In the genomic region with DNA sequence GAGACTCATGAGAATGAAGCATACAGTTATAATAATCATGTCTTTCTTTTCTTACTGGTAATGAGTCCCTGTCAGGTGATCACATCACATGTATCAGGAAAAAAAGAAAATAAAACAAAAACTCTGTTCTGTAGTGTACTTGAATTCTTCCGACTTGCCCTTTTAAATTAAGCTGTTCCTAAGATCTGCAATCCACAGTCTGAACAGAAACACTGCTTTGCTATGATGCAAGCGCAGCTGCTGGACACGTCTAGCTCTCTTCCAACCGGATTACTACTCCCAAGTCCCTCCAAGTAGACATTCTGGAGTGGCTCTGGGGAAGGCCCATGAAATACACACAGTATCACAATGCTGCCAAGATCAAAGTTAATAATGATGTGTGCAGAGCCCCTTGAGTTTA, we compare ENCODE assay signal across 19 cellular contexts.
A peak's percentile ranks its signal among the peaks of the same experiment; 100 is the strongest.
DNase-seq lines count a peak whose midpoint lies in the region; ATAC-seq, FAIRE-seq and TF ChIP-seq lines count a peak whose summit lies in the region.
"Had no signal": no experiment of that assay in that cellular context is flagged by ENCODE, and none has a peak within 500 bp of the region (broad histone marks: within the 10 kb centered on the region; RNA-seq: fewer than 3 reads in every experiment).

No MANE protein-coding gene starts in this region.

- H3K4me1 ChIP-seq in HepG2 (ENCODE audit: insufficient read depth, low read length): peaks cover 60% of the 10 kb centered on the region
- H3K4me1 ChIP-seq in right lobe of liver: no peaks in the 10 kb centered on the region
- peaks cover 4% of the 10 kb centered on the region for H3K4me1 ChIP-seq in mesendoderm (ENCODE audit: control insufficient read depth, low read depth, low read length)
- H3K4me1 ChIP-seq: ascending aorta, Caco-2 had no signal

- H3K56ac ChIP-seq in mesendoderm (ENCODE audit: low read length): no peak overlapping the region

- H3K79me1 ChIP-seq in mesendoderm (ENCODE audit: low read length): peaks cover 12% of the 10 kb centered on the region

- no peaks in the 10 kb centered on the region for H3K27me3 ChIP-seq in HepG2 (ENCODE audit: control insufficient read depth in 1 of 2, insufficient read depth in 2 of 2, low read length in 2 of 2)
- no peaks in the 10 kb centered on the region for H3K27me3 ChIP-seq in right lobe of liver
- no peaks in the 10 kb centered on the region for H3K27me3 ChIP-seq in mesendoderm (ENCODE audit: insufficient read depth, low read length, poor library complexity)
- H3K27me3 ChIP-seq: ascending aorta had no signal

- H3K9me3 Mint-ChIP-seq in activated CD4-positive, alpha-beta memory T cell treated with anti-CD3 and anti-CD28 coated beads, Interleukin-2, amount 10 ng/mL, durations not matched to agents 7 days and 5 days: no peaks in the 10 kb centered on the region

- in situ Hi-C loops in HepG2 (cut with HindIII; ENCODE audit: extremely low pct_ligation_motif_present, low pct_unique_long_range_greater_than_20kb): no loop called here

- no peak overlapping the region for H2BK15ac ChIP-seq in mesendoderm (replicated peaks; ENCODE audit: low read depth)

- H4K5ac ChIP-seq in mesendoderm (ENCODE audit: low read length): no peak overlapping the region

- no peak overlapping the region for H2AFZ ChIP-seq in HepG2 (ENCODE audit: low read length)

- H3K18ac ChIP-seq in mesendoderm (ENCODE audit: low read length): no peak overlapping the region

- DNase-seq in HepG2 (ENCODE audit: low spot score) (no peak), right lobe of liver (no peak), foreskin melanocyte (peak; percentile 97), omental fat pad (ENCODE audit: low spot score) (no peak), NCI-H2171 treated with DMSO at 0.1 percent for 48 hours (lab: John Stamatoyannopoulos, UW) (no peak), mesendoderm (no peak), SW480 (ENCODE audit: low spot score) (no peak)
- no peak for DNase-seq in activated CD4-positive, alpha-beta memory T cell treated with anti-CD3 and anti-CD28 coated beads, Interleukin-2, amount 10 ng/mL, durations not matched to agents 7 days and 5 days
- DNase-seq: ACHN; activated CD4-positive, alpha-beta T cell treated with anti-CD3 and anti-CD28 coated beads, Interleukin-2, amount 50 U/mL, for 4 hours; Caco-2; effector CD4-positive, alpha-beta T cell; GF-D8; MV-4-11; retina had no signal

- no peak overlapping the region for H3K27ac Mint-ChIP-seq in activated CD4-positive, alpha-beta memory T cell treated with anti-CD3 and anti-CD28 coated beads, Interleukin-2, amount 10 ng/mL, durations not matched to agents 7 days and 5 days

- CTCF ChIA-PET in HepG2 (lab: Yijun Ruan, JAX; ENCODE audit: low intra/inter-chr PET ratio, low total read pairs): no interaction called here
- CTCF ChIA-PET in activated CD4-positive, alpha-beta memory T cell treated with anti-CD3 and anti-CD28 coated beads, Interleukin-2, amount 10 ng/mL, durations not matched to agents 7 days and 5 days (lab: Charles Lee): interaction anchor here (0.7 to 2.1 kb wide), 4 partner anchors 11 to 16 kb away, joined by 3 to 7 read pairs (median 4); no protein-coding TSS in a partner anchor

- H3K36me3 ChIP-seq in HepG2 (replicated peaks in 1 of 2; ENCODE audit: control insufficient read depth in 1 of 2, insufficient read depth in 2 of 2, low read length in 2 of 2) (no peaks in the 10 kb centered on the region), right lobe of liver (no peaks in the 10 kb centered on the region), mesendoderm (ENCODE audit: control insufficient read depth, insufficient read depth, low read length) (no peaks in the 10 kb centered on the region)
- H3K36me3 ChIP-seq: ascending aorta had no signal

- no peaks in the 10 kb centered on the region for H3K9me3 ChIP-seq in HepG2 (ENCODE audit: low read length)
- H3K9me3 ChIP-seq in right lobe of liver: no peaks in the 10 kb centered on the region
- H3K9me3 ChIP-seq: ascending aorta, Caco-2 had no signal

- no peak overlapping the region for H2BK5ac ChIP-seq in mesendoderm (ENCODE audit: low read length)

- no peak overlapping the region for H3K4ac ChIP-seq in mesendoderm (ENCODE audit: low read depth, low read length)

- H3K27ac ChIP-seq in HepG2 (ENCODE audit: extremely low read length, insufficient read depth, low read length) (no peak overlapping the region), right lobe of liver (no peak overlapping the region), mesendoderm (ENCODE audit: low read depth, low read length) (no peak overlapping the region)
- H3K27ac ChIP-seq: ascending aorta had no signal

- H3K79me2 ChIP-seq in HepG2 (ENCODE audit: insufficient read depth, low read length): peaks cover 19% of the 10 kb centered on the region
- H3K79me2 ChIP-seq in mesendoderm (ENCODE audit: control insufficient read depth, insufficient read depth, low read length): no peaks in the 10 kb centered on the region

- BruUV-seq in HepG2 (replicated peaks; lab: Mats Ljungman, UMichigan): no TSS peak

- TF ChIP-seq RAD21 in HepG2 (CRISPR knock-in tag; IDR thresholded peaks at IDR 0.05): no peak

- no peak for FAIRE-seq in HepG2 (lab: Jason Lieb, UNC)
- FAIRE-seq: keratinocyte, TTC549 had no signal

- TF ChIP-seq EP300 in HepG2 (IDR thresholded peaks at IDR 0.05; ENCODE audit: low read depth in 2 of 2, low read length in 2 of 2) (no peak), HepG2 (CRISPR knock-in tag; IDR thresholded peaks at IDR 0.05; ENCODE audit: borderline replicate concordance) (no peak)

- H3K4me1 Mint-ChIP-seq in activated CD4-positive, alpha-beta memory T cell treated with anti-CD3 and anti-CD28 coated beads, Interleukin-2, amount 10 ng/mL, durations not matched to agents 7 days and 5 days: peaks cover 50% of the 10 kb centered on the region

- H3K4me3 ChIP-seq in HepG2 (replicated peaks in 1 of 3; ENCODE audit: insufficient read depth in 1 of 3, low read depth in 2 of 3, low read length in 3 of 3) (no peak overlapping the region), right lobe of liver (no peak overlapping the region), mesendoderm (ENCODE audit: low read length) (no peak overlapping the region)
- H3K4me3 ChIP-seq: ascending aorta had no signal

- intact Hi-C loops in HepG2 (cut with micrococcal nuclease; ENCODE audit: unreplicated experiment): no loop called here
- intact Hi-C loops in right lobe of liver (cut with DNase I): no loop called here

- H3K23ac ChIP-seq in mesendoderm (ENCODE audit: low read length): no peak overlapping the region

- no peak overlapping the region for H2AK5ac ChIP-seq in mesendoderm (ENCODE audit: low read length)

- WGBS in HepG2 (ENCODE audit: low lambda C conversion rate): 65% methylated on average over 4 of the region's 4 CpGs
- 78% methylated on average over 4 of the region's 4 CpGs for WGBS in right lobe of liver (ENCODE audit: insufficient coverage, low coverage, low lambda C conversion rate, missing lambda C conversion rate)
- WGBS in mesendoderm (ENCODE audit: extremely low coverage, insufficient coverage, low lambda C conversion rate): no CpG with 5 or more reads among the region's 4 CpGs

- no peak overlapping the region for H4K8ac ChIP-seq in mesendoderm (ENCODE audit: low read depth, low read length)

- TF ChIP-seq CTCF in HepG2 (CRISPR knock-in tag; IDR thresholded peaks at IDR 0.05): no peak
- no peak for TF ChIP-seq CTCF in right lobe of liver (IDR thresholded peaks at IDR 0.05)
- TF ChIP-seq CTCF in omental fat pad (IDR thresholded peaks at IDR 0.05): no peak

- H3K4me2 ChIP-seq in HepG2 (ENCODE audit: low read depth, low read length) (no peak overlapping the region), mesendoderm (ENCODE audit: low read length) (no peak overlapping the region)

- ATAC-seq in HepG2: no peak
- ATAC-seq in right lobe of liver: no peak
- ATAC-seq in omental fat pad (ENCODE audit: low FRiP score): peak; percentile 83
- ATAC-seq: stimulated activated memory B cell treated with anti-CD40 and anti-IgM and Interleukin-4, amounts not matched to agents 10 μg/mL and 1 μg/mL and 100 μg/mL, for 72 hours had no signal

- no peak overlapping the region for H2BK120ac ChIP-seq in mesendoderm (ENCODE audit: low read depth, low read length)

- POLR2A ChIA-PET in HepG2 (lab: Yijun Ruan, JAX): interaction anchor here (0.5 kb wide), 1 partner anchor 307 kb away, joined by 5 read pairs; a partner anchor contains a TSS
- POLR2A ChIA-PET in activated CD4-positive, alpha-beta memory T cell treated with anti-CD3 and anti-CD28 coated beads, Interleukin-2, amount 10 ng/mL, durations not matched to agents 7 days and 5 days (lab: Charles Lee): interaction anchor here (0.6 to 2.3 kb wide), 8 partner anchors 10 to 65 kb away, joined by 3 to 10 read pairs (median 4); no protein-coding TSS in a partner anchor

- H3K36me3 Mint-ChIP-seq in activated CD4-positive, alpha-beta memory T cell treated with anti-CD3 and anti-CD28 coated beads, Interleukin-2, amount 10 ng/mL, durations not matched to agents 7 days and 5 days (ENCODE audit: low read depth): peaks cover 16% of the 10 kb centered on the region

- no peaks in the 10 kb centered on the region for H4K20me1 ChIP-seq in HepG2 (ENCODE audit: insufficient read depth, low read length)

- H3K4me3 Mint-ChIP-seq in activated CD4-positive, alpha-beta memory T cell treated with anti-CD3 and anti-CD28 coated beads, Interleukin-2, amount 10 ng/mL, durations not matched to agents 7 days and 5 days: no peak overlapping the region
- H3K4me3 Mint-ChIP-seq: stimulated activated memory B cell treated with anti-CD40 and anti-IgM and Interleukin-4, amounts not matched to agents 10 μg/mL and 1 μg/mL and 100 μg/mL, for 72 hours had no signal

- no peak for TF ChIP-seq POLR2A in HepG2 (IDR thresholded peaks at IDR 0.05; ENCODE audit: insufficient read depth in 1 of 2, low read depth in 2 of 2, low read length in 2 of 2)
- no peak for TF ChIP-seq POLR2A in right lobe of liver (IDR thresholded peaks at IDR 0.05)

- H3K9ac ChIP-seq in HepG2 (ENCODE audit: insufficient read depth, low read depth, low read length) (no peak overlapping the region), mesendoderm (ENCODE audit: low read length) (no peak overlapping the region)

- no peaks in the 10 kb centered on the region for H3K27me3 Mint-ChIP-seq in activated CD4-positive, alpha-beta memory T cell treated with anti-CD3 and anti-CD28 coated beads, Interleukin-2, amount 10 ng/mL, durations not matched to agents 7 days and 5 days
- H3K27me3 Mint-ChIP-seq: stimulated activated memory B cell treated with anti-CD40 and anti-IgM and Interleukin-4, amounts not matched to agents 10 μg/mL and 1 μg/mL and 100 μg/mL, for 72 hours had no signal

TF ChIP-seq in HepG2, 621 proteins besides CTCF, POLR2A, EP300 and RAD21 (continues in another document):
- no peak for TF ChIP-seq ISL2 (CRISPR knock-in tag; IDR thresholded peaks at IDR 0.05)
